ENCODE assay signal across 6 cellular contexts in the genomic region with DNA sequence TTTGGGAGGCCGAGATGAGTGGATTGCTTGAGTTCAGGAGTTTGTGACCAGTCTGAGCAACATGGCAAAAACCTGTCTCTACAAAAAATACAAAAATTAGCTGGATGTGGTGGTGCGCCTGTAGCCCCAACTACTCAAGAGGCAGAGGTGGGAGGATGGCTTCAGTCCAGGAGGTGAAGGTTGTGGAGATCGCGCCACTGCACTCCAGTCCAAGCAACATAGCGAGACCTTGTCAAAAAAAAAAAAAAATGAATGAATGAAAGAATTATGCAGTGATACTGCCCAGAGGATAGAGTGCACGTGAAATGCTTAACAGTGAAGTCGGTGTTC. TPM values are rescaled to one million over a fixed set of nuclear protein-coding genes. Genes with fewer than 3 reads are reported as not detected.
A peak's percentile ranks its signal among the peaks of the same experiment; 100 is the strongest.
DNase-seq lines count a peak whose midpoint lies in the region; ATAC-seq and TF ChIP-seq lines count a peak whose summit lies in the region.

No MANE protein-coding gene starts in this region.

- peak overlapping the region; percentile 21 for H3K27ac Mint-ChIP-seq in activated CD4-positive, alpha-beta T cell treated with anti-CD3 and anti-CD28 coated beads, Interleukin-2, amount 10 ng/mL, durations not matched to agents 24 days and 14 days
- peak overlapping the region; percentile 19 for H3K27ac Mint-ChIP-seq in endothelial cell (ENCODE audit: unreplicated experiment)

- no peaks in the 10 kb centered on the region for H3K9me3 ChIP-seq in stomach

- DNase-seq in activated CD4-positive, alpha-beta T cell treated with anti-CD3 and anti-CD28 coated beads, Interleukin-2, amount 10 ng/mL, durations not matched to agents 24 days and 14 days, result no peak
- no peak for DNase-seq in activated CD4-positive, alpha-beta T cell treated with anti-CD3 and anti-CD28 coated beads for 1 hour
- DNase-seq in endothelial cell (ENCODE audit: low spot score) (no peak), stomach (no peak), inferior parietal cortex (ENCODE audit: extremely low spot score) (no peak)

- TF ChIP-seq CTCF in endothelial cell (IDR thresholded peaks at IDR 0.05; ENCODE audit: unreplicated experiment) (no peak), stomach (IDR thresholded peaks at IDR 0.05) (peak in 1 of 7 experiments; percentile 13)

- H3K27me3 ChIP-seq in stomach, result no peaks in the 10 kb centered on the region

- TF ChIP-seq POLR2A in stomach (IDR thresholded peaks at IDR 0.05), result no peak

- H3K27me3 Mint-ChIP-seq in activated CD4-positive, alpha-beta T cell treated with anti-CD3 and anti-CD28 coated beads, Interleukin-2, amount 10 ng/mL, durations not matched to agents 24 days and 14 days, result no peaks in the 10 kb centered on the region
- H3K27me3 Mint-ChIP-seq in endothelial cell (ENCODE audit: unreplicated experiment), result peaks cover 9% of the 10 kb centered on the region

- intact Hi-C loops in activated CD4-positive, alpha-beta T cell treated with anti-CD3 and anti-CD28 coated beads, Interleukin-2, amount 10 ng/mL, durations not matched to agents 24 days and 14 days (cut with micrococcal nuclease), result loop anchor here (1.0 kb wide), 1 partner anchor 23 kb away; a partner anchor contains a TSS
- intact Hi-C loops in stomach (cut with DNase I; ENCODE audit: low total_unique reads), result no loop called here

- peak overlapping the region; percentile 98 for H3K4me3 Mint-ChIP-seq in activated CD4-positive, alpha-beta T cell treated with anti-CD3 and anti-CD28 coated beads, Interleukin-2, amount 10 ng/mL, durations not matched to agents 24 days and 14 days
- peak overlapping the region; percentile 96 for H3K4me3 Mint-ChIP-seq in endothelial cell (ENCODE audit: unreplicated experiment)

- H3K36me3 ChIP-seq in stomach, result peaks cover 3 to 52% (median 43%) of the 10 kb centered on the region in 4 donors

- H3K27ac ChIP-seq in stomach, result no peak overlapping the region

- ATAC-seq in GM21381 (IDR thresholded peaks at IDR 0.05; ENCODE audit: unreplicated experiment), result no peak

- H3K4me1 ChIP-seq in stomach, result peaks cover 15 to 35% (median 27%) of the 10 kb centered on the region in 4 donors

- peaks cover 29% of the 10 kb centered on the region for H3K36me3 Mint-ChIP-seq in activated CD4-positive, alpha-beta T cell treated with anti-CD3 and anti-CD28 coated beads, Interleukin-2, amount 10 ng/mL, durations not matched to agents 24 days and 14 days (ENCODE audit: low read depth)
- H3K36me3 Mint-ChIP-seq in endothelial cell (ENCODE audit: low read depth, unreplicated experiment), result peaks cover 16% of the 10 kb centered on the region

- H3K4me3 ChIP-seq in stomach, result peak overlapping the region; percentile 81 to 99 (median 93)

- TF ChIP-seq EP300 in stomach (IDR thresholded peaks at IDR 0.05), result no peak

- WGBS in stomach, 5 donors, result 52 to 62% (median 56%) methylated on average over 7 of the region's 7 CpGs

- H3K9me3 Mint-ChIP-seq in activated CD4-positive, alpha-beta T cell treated with anti-CD3 and anti-CD28 coated beads, Interleukin-2, amount 10 ng/mL, durations not matched to agents 24 days and 14 days, result no peaks in the 10 kb centered on the region
- no peaks in the 10 kb centered on the region for H3K9me3 Mint-ChIP-seq in endothelial cell (ENCODE audit: unreplicated experiment)

- peaks cover 25% of the 10 kb centered on the region for H3K4me1 Mint-ChIP-seq in activated CD4-positive, alpha-beta T cell treated with anti-CD3 and anti-CD28 coated beads, Interleukin-2, amount 10 ng/mL, durations not matched to agents 24 days and 14 days
- peaks cover 19% of the 10 kb centered on the region for H3K4me1 Mint-ChIP-seq in endothelial cell (ENCODE audit: unreplicated experiment)

RNA-seq across cellular contexts. Expression of a gene that starts 0.4 kb away (rescaled TPM):
- total RNA-seq in activated CD4-positive, alpha-beta T cell treated with anti-CD3 and anti-CD28 coated beads, Interleukin-2, amount 10 ng/mL, durations not matched to agents 24 days and 14 days, result 71.0 and 71.8 TPM in 2 replicates
- total RNA-seq in endothelial cell (ENCODE audit: unreplicated experiment), result 17.1 TPM
- total RNA-seq in stomach, result 10 to 100 TPM in 4 of 5 donors, 1 to 10 TPM in 1; 6.4 to 93.2 (median 26.8) TPM
- polyA plus RNA-seq in stomach, result 10 to 100 TPM; 10.2 to 13.7 (median 11.6) TPM

RNA-seq across cellular contexts. Expression of a gene that starts 5.4 kb away (rescaled TPM):
- 181 and 182 TPM in 2 replicates for total RNA-seq in activated CD4-positive, alpha-beta T cell treated with anti-CD3 and anti-CD28 coated beads, Interleukin-2, amount 10 ng/mL, durations not matched to agents 24 days and 14 days
- total RNA-seq in endothelial cell (ENCODE audit: unreplicated experiment), result 94.5 TPM
- total RNA-seq in stomach, result 100 to 1,000 TPM in 1 of 5 donors, 10 to 100 TPM in 4; 32.1 to 142 (median 85.2) TPM
- polyA plus RNA-seq in stomach, result 100 to 1,000 TPM in 2 of 3 donors, 10 to 100 TPM in 1; 94.7 to 188 (median 162) TPM

RNA-seq across cellular contexts. Expression of a gene that starts 9.6 kb away (rescaled TPM):
- total RNA-seq in activated CD4-positive, alpha-beta T cell treated with anti-CD3 and anti-CD28 coated beads, Interleukin-2, amount 10 ng/mL, durations not matched to agents 24 days and 14 days, result 59.7 TPM in 2 replicates
- total RNA-seq in endothelial cell (ENCODE audit: unreplicated experiment), result 35.4 TPM
- total RNA-seq in stomach, result 10 to 100 TPM; 15.2 to 30.9 (median 23.8) TPM
- 10 to 100 TPM; 19.9 to 37.4 (median 21.3) TPM for polyA plus RNA-seq in stomach

RNA-seq across cellular contexts. Expression of a gene that starts 22.0 kb away (rescaled TPM):
- total RNA-seq in activated CD4-positive, alpha-beta T cell treated with anti-CD3 and anti-CD28 coated beads, Interleukin-2, amount 10 ng/mL, durations not matched to agents 24 days and 14 days, result 3.0 and 4.3 TPM in 2 replicates
- total RNA-seq in endothelial cell (ENCODE audit: unreplicated experiment), result 4.2 TPM
- 10 to 100 TPM in 2 of 5 donors, 1 to 10 TPM in 3; 1.2 to 32.4 (median 6.7) TPM for total RNA-seq in stomach
- 10 to 100 TPM in 2 of 3 donors, 1 to 10 TPM in 1; 5.3 to 16.7 (median 14.6) TPM for polyA plus RNA-seq in stomach

RNA-seq across cellular contexts. Expression of a gene that starts 22.6 kb away (rescaled TPM):
- total RNA-seq in activated CD4-positive, alpha-beta T cell treated with anti-CD3 and anti-CD28 coated beads, Interleukin-2, amount 10 ng/mL, durations not matched to agents 24 days and 14 days, result 26.3 and 26.6 TPM in 2 replicates
- total RNA-seq in endothelial cell (ENCODE audit: unreplicated experiment), result 31.5 TPM
- total RNA-seq in stomach, result 10 to 100 TPM in 3 of 5 donors, 1 to 10 TPM in 2; 6.2 to 54.5 (median 15.9) TPM
- 10 to 100 TPM; 14.2 to 26.5 (median 22.6) TPM for polyA plus RNA-seq in stomach
